In genomic region chr1:228500901-228501871, GRCh38 we compare ENCODE assay signal across 8 cellular contexts. TPM values are rescaled to one million over a fixed set of nuclear protein-coding genes. Genes with fewer than 3 reads are reported as not detected.
DNase-seq lines count a peak whose midpoint lies in the region; ATAC-seq and TF ChIP-seq lines count a peak whose summit lies in the region.

No MANE protein-coding gene starts in this region.

- H2AFZ ChIP-seq in mammary epithelial cell (ENCODE audit: low read depth, low read length), result peak overlapping the region; percentile 75

- H3K4me3 ChIP-seq in WI38 (ENCODE audit: low read depth, low read length) (peak overlapping the region; percentile 23; the same call in 1 of the 2 replicates), mammary epithelial cell (replicated peaks in 1 of 3; ENCODE audit: insufficient read depth in 1 of 3, low read depth in 2 of 3, low read length in 3 of 3) (no peak overlapping the region), kidney epithelial cell (ENCODE audit: low read depth, low read length) (no peak overlapping the region)

- H3K27me3 ChIP-seq in mammary epithelial cell (ENCODE audit: insufficient read depth, low read length) (no peaks in the 10 kb centered on the region), kidney epithelial cell (ENCODE audit: control insufficient read depth, insufficient read depth, low read length) (no peaks in the 10 kb centered on the region)

- no peak overlapping the region for H3K27ac ChIP-seq in mammary epithelial cell (ENCODE audit: insufficient read depth, low read depth, low read length)

- H3K4me2 ChIP-seq in mammary epithelial cell (ENCODE audit: insufficient read depth, low read depth, low read length), result peak overlapping the region; percentile 62

- dilution Hi-C loops in mammary epithelial cell (cut with HindIII; ENCODE audit: low sequenced_read_pairs), result no loop called here

- no peaks in the 10 kb centered on the region for H4K20me1 ChIP-seq in mammary epithelial cell (ENCODE audit: insufficient read depth, low read length)

- peaks cover 9% of the 10 kb centered on the region for H3K4me1 ChIP-seq in mammary epithelial cell (ENCODE audit: insufficient read depth, low read length)

- H3K9ac ChIP-seq in mammary epithelial cell (ENCODE audit: insufficient read depth, low read length), result peak overlapping the region; percentile 11

- WGBS in mammary epithelial cell (ENCODE audit: low coverage, missing lambda C conversion rate), result 21% methylated on average over 21 of the region's 23 CpGs

- ATAC-seq in GM18909 (IDR thresholded peaks at IDR 0.05; ENCODE audit: poor library complexity, unreplicated experiment) (peak; percentile 95), HG03139 (IDR thresholded peaks at IDR 0.05; ENCODE audit: unreplicated experiment) (peak; percentile 93)

- intact Hi-C loops in mammary epithelial cell (cut with micrococcal nuclease), result loop anchor here (10.0 kb wide), 1 partner anchor 164 kb away; no protein-coding TSS in a partner anchor

- CTCF ChIA-PET in mammary epithelial cell (lab: Charles Lee; ENCODE audit: low non-redundant PET), result no interaction called here

- no TSS peak for BruUV-seq in mammary epithelial cell (replicated peaks; lab: Mats Ljungman, UMichigan)

- no peaks in the 10 kb centered on the region for H3K79me2 ChIP-seq in mammary epithelial cell (ENCODE audit: insufficient read depth, low read length)

- no peaks in the 10 kb centered on the region for H3K36me3 ChIP-seq in mammary epithelial cell (ENCODE audit: insufficient read depth, low read length)
- H3K36me3 ChIP-seq in kidney epithelial cell (ENCODE audit: control insufficient read depth, insufficient read depth, low read length), result no peaks in the 10 kb centered on the region

- DNase-seq in AML-193 (lab: John Stamatoyannopoulos, UW), result peak; percentile 76 to 85
- peak; percentile 86 for DNase-seq in NCI-H2227 (lab: John Stamatoyannopoulos, UW; ENCODE audit: unreplicated experiment)
- peak; percentile 81 for DNase-seq in mammary epithelial cell
- DNase-seq in kidney epithelial cell (ENCODE audit: low read depth), result peak; percentile 41
- peak; percentile 83 to 87 for DNase-seq in stimulated activated CD4-positive, alpha-beta T cell treated with anti-CD3 and anti-CD28 coated beads, Interleukin-1b, Interleukin-23, amount 100 ng/mL, for 4 hours (ENCODE audit: low read depth in 2 of 2)

- in situ Hi-C loops in mammary epithelial cell (cut with MboI; ENCODE audit: low sequenced_read_pairs in 2 of 2), result no loop called here

- no peaks in the 10 kb centered on the region for H3K9me3 ChIP-seq in mammary epithelial cell (replicated peaks; ENCODE audit: insufficient read depth, low read length)

- TF ChIP-seq CTCF in WI38 (IDR thresholded peaks at IDR 0.05; ENCODE audit: low read depth, low read length) (peak; percentile 96), mammary epithelial cell (conservative IDR thresholded peaks at IDR 0.05 in 1 of 2, IDR thresholded peaks at IDR 0.05 in 1 of 2; ENCODE audit: extremely low read depth in 1 of 2, insufficient read depth in 1 of 2, low read depth in 1 of 2, low read length in 2 of 2) (peak; percentile 92 to 95), kidney epithelial cell (IDR thresholded peaks at IDR 0.05; ENCODE audit: insufficient read depth, low read length, poor library complexity, severe bottlenecking) (peak; percentile 94)

RNA-seq across cellular contexts. Expression of gene RNF187, which starts 14.0 kb away (rescaled TPM):
- total RNA-seq in mammary epithelial cell (100 to 1,000 TPM in 1 of 2 donors, 10 to 100 TPM in 1; 86.5 to 136 TPM), kidney epithelial cell (128 and 136 TPM in 2 replicates)
- polyA plus RNA-seq in mammary epithelial cell, result 89.0 TPM
- 113 TPM for polyA minus RNA-seq in mammary epithelial cell
